In the genomic region with DNA sequence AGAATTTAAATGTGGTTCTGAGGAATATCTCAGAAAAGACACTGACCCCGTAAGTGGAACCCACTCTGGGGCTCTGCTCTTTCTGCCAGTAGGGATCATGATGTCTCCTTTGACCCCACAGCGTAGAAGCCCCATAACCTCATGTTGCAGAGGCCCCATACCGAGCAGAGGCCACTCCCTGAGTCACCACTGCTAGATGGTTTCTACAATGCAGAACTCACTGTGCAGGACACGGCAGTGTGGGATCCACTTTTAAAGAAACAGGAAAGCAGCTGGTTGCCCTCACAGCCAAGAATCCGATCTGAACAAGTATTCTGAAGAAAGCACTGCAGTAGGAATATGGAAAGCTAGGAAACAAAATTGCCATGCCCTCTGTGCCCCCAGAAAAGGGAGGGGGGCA, we compare ENCODE assay signal across 13 cellular contexts. TPM values are rescaled to one million over a fixed set of nuclear protein-coding genes. Genes with fewer than 3 reads are reported as not detected.
DNase-seq lines count a peak whose midpoint lies in the region; ATAC-seq and TF ChIP-seq lines count a peak whose summit lies in the region.
"Had no signal": no experiment of that assay in that cellular context is flagged by ENCODE, and none has a peak within 500 bp of the region (broad histone marks: within the 10 kb centered on the region; RNA-seq: fewer than 3 reads in every experiment).

No MANE protein-coding gene starts in this region.

- H3K27ac Mint-ChIP-seq in stimulated activated naive CD8-positive, alpha-beta T cell treated with anti-CD3 and anti-CD28 coated beads, Interleukin-15, Interleukin-2, amounts not matched to agents 100 ng/mL and 50 ng/mL, for 24 hours: peak overlapping the region; percentile 63
- H3K27ac Mint-ChIP-seq in stimulated activated naive CD8-positive, alpha-beta T cell treated with anti-CD3 and anti-CD28 coated beads, Interleukin-15, amount 100 ng/mL, for 72 hours: peak overlapping the region in 1 of 2 donors; percentile 42
- H3K27ac Mint-ChIP-seq in T-helper 17 cell (peak overlapping the region; percentile 78), endothelial cell (ENCODE audit: unreplicated experiment) (no peak overlapping the region)

- H3K4me3 Mint-ChIP-seq in stimulated activated naive CD8-positive, alpha-beta T cell treated with anti-CD3 and anti-CD28 coated beads, Interleukin-15, Interleukin-2, amounts not matched to agents 100 ng/mL and 50 ng/mL, for 24 hours: peak overlapping the region; percentile 33
- peak overlapping the region in 1 of 2 donors; percentile 42 for H3K4me3 Mint-ChIP-seq in stimulated activated naive CD8-positive, alpha-beta T cell treated with anti-CD3 and anti-CD28 coated beads, Interleukin-15, amount 100 ng/mL, for 72 hours
- H3K4me3 Mint-ChIP-seq in T-helper 17 cell: no peak overlapping the region
- no peak overlapping the region for H3K4me3 Mint-ChIP-seq in endothelial cell (ENCODE audit: unreplicated experiment)

- H3K9me3 Mint-ChIP-seq in stimulated activated naive CD8-positive, alpha-beta T cell treated with anti-CD3 and anti-CD28 coated beads, Interleukin-15, Interleukin-2, amounts not matched to agents 100 ng/mL and 50 ng/mL, for 24 hours: no peaks in the 10 kb centered on the region
- H3K9me3 Mint-ChIP-seq in stimulated activated naive CD8-positive, alpha-beta T cell treated with anti-CD3 and anti-CD28 coated beads, Interleukin-15, amount 100 ng/mL, for 72 hours: no peaks in the 10 kb centered on the region
- no peaks in the 10 kb centered on the region for H3K9me3 Mint-ChIP-seq in endothelial cell (ENCODE audit: unreplicated experiment)

- H3K27me3 Mint-ChIP-seq in stimulated activated naive CD8-positive, alpha-beta T cell treated with anti-CD3 and anti-CD28 coated beads, Interleukin-15, Interleukin-2, amounts not matched to agents 100 ng/mL and 50 ng/mL, for 24 hours: no peaks in the 10 kb centered on the region
- H3K27me3 Mint-ChIP-seq in stimulated activated naive CD8-positive, alpha-beta T cell treated with anti-CD3 and anti-CD28 coated beads, Interleukin-15, amount 100 ng/mL, for 72 hours: no peaks in the 10 kb centered on the region
- no peaks in the 10 kb centered on the region for H3K27me3 Mint-ChIP-seq in T-helper 17 cell
- peaks cover 5% of the 10 kb centered on the region for H3K27me3 Mint-ChIP-seq in endothelial cell (ENCODE audit: unreplicated experiment)

- no peak for DNase-seq in stimulated activated naive CD8-positive, alpha-beta T cell treated with anti-CD3 and anti-CD28 coated beads, Interleukin-15, amount 100 ng/mL, for 72 hours
- DNase-seq in T-helper 17 cell: no peak
- peak; percentile 28 for DNase-seq in fibroblast of villous mesenchyme (ENCODE audit: low read depth)
- DNase-seq in Kasumi-1 (lab: John Stamatoyannopoulos, UW): no peak
- no peak for DNase-seq in endothelial cell (ENCODE audit: low spot score)
- DNase-seq: mammary epithelial cell, NCI-H1694 treated with DMSO at 0.1 percent for 48 hours, NCI-H526 treated with DMSO at 0.1 percent for 48 hours, SHP77 treated with DMSO at 0.1 percent for 48 hours had no signal

- TF ChIP-seq CTCF in fibroblast of villous mesenchyme (IDR thresholded peaks at IDR 0.05; ENCODE audit: insufficient read depth, low read depth, low read length) (no peak), endothelial cell (IDR thresholded peaks at IDR 0.05; ENCODE audit: unreplicated experiment) (no peak)

- no peak for ATAC-seq in stimulated activated naive CD8-positive, alpha-beta T cell treated with anti-CD3 and anti-CD28 coated beads, Interleukin-15, amount 100 ng/mL, for 72 hours
- ATAC-seq in T-helper 17 cell: no peak
- no peak for ATAC-seq in HG03469 (IDR thresholded peaks at IDR 0.05; ENCODE audit: unreplicated experiment)
- ATAC-seq in GM21390 (IDR thresholded peaks at IDR 0.05; ENCODE audit: unreplicated experiment): no peak

- peaks cover 80% of the 10 kb centered on the region for H3K4me1 Mint-ChIP-seq in stimulated activated naive CD8-positive, alpha-beta T cell treated with anti-CD3 and anti-CD28 coated beads, Interleukin-15, Interleukin-2, amounts not matched to agents 100 ng/mL and 50 ng/mL, for 24 hours (ENCODE audit: low read depth)
- H3K4me1 Mint-ChIP-seq in stimulated activated naive CD8-positive, alpha-beta T cell treated with anti-CD3 and anti-CD28 coated beads, Interleukin-15, amount 100 ng/mL, for 72 hours: peaks cover 84% of the 10 kb centered on the region
- H3K4me1 Mint-ChIP-seq in T-helper 17 cell (peaks cover 56% of the 10 kb centered on the region), endothelial cell (ENCODE audit: unreplicated experiment) (peaks cover 13% of the 10 kb centered on the region)

- peaks cover 67% of the 10 kb centered on the region for H3K36me3 Mint-ChIP-seq in stimulated activated naive CD8-positive, alpha-beta T cell treated with anti-CD3 and anti-CD28 coated beads, Interleukin-15, Interleukin-2, amounts not matched to agents 100 ng/mL and 50 ng/mL, for 24 hours (ENCODE audit: low read depth)
- peaks cover 4% of the 10 kb centered on the region for H3K36me3 Mint-ChIP-seq in T-helper 17 cell (ENCODE audit: low read depth)
- no peaks in the 10 kb centered on the region for H3K36me3 Mint-ChIP-seq in endothelial cell (ENCODE audit: low read depth, unreplicated experiment)

- H3K9me3 ChIP-seq in T-helper 17 cell (ENCODE audit: control insufficient read depth, low read length, poor library complexity, severe bottlenecking): no peaks in the 10 kb centered on the region

- no peak overlapping the region for H3K4me3 ChIP-seq in fibroblast of villous mesenchyme (ENCODE audit: low read depth, low read length)
- H3K4me3 ChIP-seq: cardiac muscle cell had no signal

RNA-seq across cellular contexts. Expression of a gene that starts 4.2 kb away (rescaled TPM):
- total RNA-seq in T-helper 17 cell: 10 to 100 TPM; 15.5 to 28.3 TPM
- 27.7 and 28.1 TPM in 2 replicates for total RNA-seq in fibroblast of villous mesenchyme
- total RNA-seq in endothelial cell (ENCODE audit: unreplicated experiment): 17.4 TPM
